ENCODE assay signal across 10 cellular contexts in genomic region chr6:167893416-167893815, GRCh38.
DNase-seq lines count a peak whose midpoint lies in the region; ATAC-seq lines count a peak whose summit lies in the region.
"Had no signal": no experiment of that assay in that cellular context is flagged by ENCODE, and none has a peak within 500 bp of the region (broad histone marks: within the 10 kb centered on the region; RNA-seq: fewer than 3 reads in every experiment).

No MANE protein-coding gene starts in this region.

- ATAC-seq in GM21717 (IDR thresholded peaks at IDR 0.05; ENCODE audit: unreplicated experiment), result peak; percentile 72
- ATAC-seq in HG03521 (IDR thresholded peaks at IDR 0.05; ENCODE audit: unreplicated experiment), result peak; percentile 56
- peak; percentile 91 for ATAC-seq in esophagus mucosa
- ATAC-seq: heart right ventricle had no signal

- in situ Hi-C loops in HAP-1 (cut with MboI; ENCODE audit: low sequenced_read_pairs), result loop anchor here (25.0 kb wide), 1 partner anchor 531 kb away; no protein-coding TSS in a partner anchor

- no peaks in the 10 kb centered on the region for H3K9me3 ChIP-seq in HAP-1
- H3K9me3 ChIP-seq: heart right ventricle had no signal

- peaks cover 4% of the 10 kb centered on the region for H3K4me1 ChIP-seq in HAP-1

- no peaks in the 10 kb centered on the region for H3K27me3 ChIP-seq in HAP-1 (ENCODE audit: low read depth)
- H3K27me3 ChIP-seq: heart right ventricle had no signal

- DNase-seq in AG20443 (ENCODE audit: low spot score) (peak; percentile 34), NCI-H446 (lab: John Stamatoyannopoulos, UW) (no peak), NOMO-1 treated with DMSO at 0.1 percent for 48 hours (lab: John Stamatoyannopoulos, UW; ENCODE audit: unreplicated experiment) (no peak), HAP-1 (ENCODE audit: low spot score in 2 of 2) (no peak), COLO668 (lab: John Stamatoyannopoulos, UW; ENCODE audit: unreplicated experiment) (no peak)
- DNase-seq: CD4-positive, alpha-beta T cell; heart right ventricle had no signal

- H3K4me3 ChIP-seq in HAP-1, result no peak overlapping the region
- H3K4me3 ChIP-seq: heart right ventricle had no signal

- H3K36me3 ChIP-seq in HAP-1 (replicated peaks), result peaks cover 47% of the 10 kb centered on the region
